1 cellular context compared by ENCODE assay signal in the genomic region with DNA sequence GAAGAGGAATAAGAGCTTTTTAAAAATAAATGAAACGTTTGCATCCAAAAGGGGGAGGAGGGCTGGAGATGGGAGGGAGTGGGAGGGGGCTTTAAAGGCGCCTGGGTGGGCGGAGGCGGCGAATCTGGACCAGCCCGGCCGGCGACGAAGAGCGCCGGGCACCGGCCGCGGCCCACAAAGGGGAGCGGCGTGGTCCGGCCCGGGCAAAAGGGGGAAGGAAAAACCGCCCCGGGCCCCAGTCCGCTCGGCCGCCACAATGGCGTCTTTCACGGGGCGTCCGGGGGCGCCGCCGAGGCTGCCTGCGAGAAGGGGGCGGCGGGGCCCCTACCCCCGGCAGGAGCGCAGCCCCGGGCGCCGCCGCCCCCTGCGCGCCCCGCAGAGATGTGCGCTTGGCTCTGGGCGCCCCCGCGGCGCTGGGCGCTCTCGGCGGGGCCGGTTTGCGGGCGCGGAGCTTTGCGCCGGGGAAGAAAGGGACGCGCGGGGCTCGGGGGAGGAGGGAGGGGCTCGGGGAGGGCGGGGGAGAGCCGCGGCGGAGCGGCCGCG.
TF ChIP-seq lines count a peak whose summit lies in the region.

No MANE protein-coding gene starts in this region.

TF ChIP-seq in HEK293, 187 proteins besides CTCF, POLR2A, EP300 and RAD21 (continued from another document):
- no peak for TF ChIP-seq ZNF530 (tag by site-specific recombination; IDR thresholded peaks at IDR 0.05; ENCODE audit: low read depth)
- TF ChIP-seq ZFHX2 (tag by site-specific recombination; conservative IDR thresholded peaks at IDR 0.05): peak; percentile 42
- TF ChIP-seq, protein P1, sequence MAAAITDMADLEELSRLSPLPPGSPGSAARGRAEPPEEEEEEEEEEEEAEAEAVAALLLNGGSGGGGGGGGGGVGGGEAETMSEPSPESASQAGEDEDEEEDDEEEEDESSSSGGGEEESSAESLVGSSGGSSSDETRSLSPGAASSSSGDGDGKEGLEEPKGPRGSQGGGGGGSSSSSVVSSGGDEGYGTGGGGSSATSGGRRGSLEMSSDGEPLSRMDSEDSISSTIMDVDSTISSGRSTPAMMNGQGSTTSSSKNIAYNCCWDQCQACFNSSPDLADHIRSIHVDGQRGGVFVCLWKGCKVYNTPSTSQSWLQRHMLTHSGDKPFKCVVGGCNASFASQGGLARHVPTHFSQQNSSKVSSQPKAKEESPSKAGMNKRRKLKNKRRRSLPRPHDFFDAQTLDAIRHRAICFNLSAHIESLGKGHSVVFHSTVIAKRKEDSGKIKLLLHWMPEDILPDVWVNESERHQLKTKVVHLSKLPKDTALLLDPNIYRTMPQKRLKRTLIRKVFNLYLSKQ (tag by site-specific recombination; IDR thresholded peaks at IDR 0.05; ENCODE audit: borderline replicate concordance): no peak
- peak; percentile 42; the same call in 1 of the 2 replicates for TF ChIP-seq SP2 (tag by site-specific recombination; IDR thresholded peaks at IDR 0.05)
- no peak for TF ChIP-seq ZBTB21 (tag by site-specific recombination; IDR thresholded peaks at IDR 0.05)
- TF ChIP-seq GLIS2 (tag by site-specific recombination; IDR thresholded peaks at IDR 0.05): no peak
- no peak for TF ChIP-seq ZBTB17 (tag by site-specific recombination; IDR thresholded peaks at IDR 0.05)
- TF ChIP-seq ZNF433 (tag by site-specific recombination; IDR thresholded peaks at IDR 0.05; ENCODE audit: low read depth): no peak
- TF ChIP-seq ZNF521 (tag by site-specific recombination; IDR thresholded peaks at IDR 0.05): no peak
- TF ChIP-seq, protein P2, sequence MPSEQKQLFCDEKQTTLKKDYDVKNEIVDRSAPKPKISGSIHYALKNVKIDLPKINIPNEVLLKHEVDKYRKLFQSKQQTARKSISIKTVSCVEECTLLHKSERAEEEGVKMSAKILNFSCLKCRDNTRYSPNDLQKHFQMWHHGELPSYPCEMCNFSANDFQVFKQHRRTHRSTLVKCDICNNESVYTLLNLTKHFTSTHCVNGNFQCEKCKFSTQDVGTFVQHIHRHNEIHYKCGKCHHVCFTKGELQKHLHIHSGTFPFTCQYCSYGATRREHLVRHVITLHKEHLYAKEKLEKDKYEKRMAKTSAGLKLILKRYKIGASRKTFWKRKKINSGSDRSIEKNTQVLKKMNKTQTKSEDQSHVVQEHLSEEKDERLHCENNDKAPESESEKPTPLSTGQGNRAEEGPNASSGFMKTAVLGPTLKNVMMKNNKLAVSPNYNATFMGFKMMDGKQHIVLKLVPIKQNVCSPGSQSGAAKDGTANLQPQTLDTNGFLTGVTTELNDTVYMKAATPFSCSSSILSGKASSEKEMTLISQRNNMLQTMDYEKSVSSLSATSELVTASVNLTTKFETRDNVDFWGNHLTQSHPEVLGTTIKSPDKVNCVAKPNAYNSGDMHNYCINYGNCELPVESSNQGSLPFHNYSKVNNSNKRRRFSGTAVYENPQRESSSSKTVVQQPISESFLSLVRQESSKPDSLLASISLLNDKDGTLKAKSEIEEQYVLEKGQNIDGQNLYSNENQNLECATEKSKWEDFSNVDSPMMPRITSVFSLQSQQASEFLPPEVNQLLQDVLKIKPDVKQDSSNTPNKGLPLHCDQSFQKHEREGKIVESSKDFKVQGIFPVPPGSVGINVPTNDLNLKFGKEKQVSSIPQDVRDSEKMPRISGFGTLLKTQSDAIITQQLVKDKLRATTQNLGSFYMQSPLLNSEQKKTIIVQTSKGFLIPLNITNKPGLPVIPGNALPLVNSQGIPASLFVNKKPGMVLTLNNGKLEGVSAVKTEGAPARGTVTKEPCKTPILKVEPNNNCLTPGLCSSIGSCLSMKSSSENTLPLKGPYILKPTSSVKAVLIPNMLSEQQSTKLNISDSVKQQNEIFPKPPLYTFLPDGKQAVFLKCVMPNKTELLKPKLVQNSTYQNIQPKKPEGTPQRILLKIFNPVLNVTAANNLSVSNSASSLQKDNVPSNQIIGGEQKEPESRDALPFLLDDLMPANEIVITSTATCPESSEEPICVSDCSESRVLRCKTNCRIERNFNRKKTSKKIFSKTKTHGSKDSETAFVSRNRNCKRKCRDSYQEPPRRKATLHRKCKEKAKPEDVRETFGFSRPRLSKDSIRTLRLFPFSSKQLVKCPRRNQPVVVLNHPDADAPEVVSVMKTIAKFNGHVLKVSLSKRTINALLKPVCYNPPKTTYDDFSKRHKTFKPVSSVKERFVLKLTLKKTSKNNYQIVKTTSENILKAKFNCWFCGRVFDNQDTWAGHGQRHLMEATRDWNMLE (tag by site-specific recombination; conservative IDR thresholded peaks at IDR 0.05; ENCODE audit: low read depth): no peak
- TF ChIP-seq, protein P3, sequence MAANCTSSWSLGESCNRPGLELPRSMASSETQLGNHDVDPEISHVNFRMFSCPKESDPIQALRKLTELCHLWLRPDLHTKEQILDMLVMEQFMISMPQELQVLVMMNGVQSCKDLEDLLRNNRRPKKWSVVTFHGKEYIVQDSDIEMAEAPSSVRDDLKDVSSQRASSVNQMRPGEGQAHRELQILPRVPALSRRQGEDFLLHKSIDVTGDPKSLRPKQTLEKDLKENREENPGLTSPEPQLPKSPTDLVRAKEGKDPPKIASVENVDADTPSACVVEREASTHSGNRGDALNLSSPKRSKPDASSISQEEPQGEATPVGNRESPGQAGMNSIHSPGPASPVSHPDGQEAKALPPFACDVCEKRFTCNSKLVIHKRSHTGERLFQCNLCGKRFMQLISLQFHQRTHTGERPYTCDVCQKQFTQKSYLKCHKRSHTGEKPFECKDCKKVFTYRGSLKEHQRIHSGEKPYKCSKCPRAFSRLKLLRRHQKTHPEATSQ (tag by site-specific recombination; IDR thresholded peaks at IDR 0.05): no peak
- TF ChIP-seq ZBTB8A (tag by site-specific recombination; IDR thresholded peaks at IDR 0.05): peak; percentile 37
- TF ChIP-seq, protein P4, sequence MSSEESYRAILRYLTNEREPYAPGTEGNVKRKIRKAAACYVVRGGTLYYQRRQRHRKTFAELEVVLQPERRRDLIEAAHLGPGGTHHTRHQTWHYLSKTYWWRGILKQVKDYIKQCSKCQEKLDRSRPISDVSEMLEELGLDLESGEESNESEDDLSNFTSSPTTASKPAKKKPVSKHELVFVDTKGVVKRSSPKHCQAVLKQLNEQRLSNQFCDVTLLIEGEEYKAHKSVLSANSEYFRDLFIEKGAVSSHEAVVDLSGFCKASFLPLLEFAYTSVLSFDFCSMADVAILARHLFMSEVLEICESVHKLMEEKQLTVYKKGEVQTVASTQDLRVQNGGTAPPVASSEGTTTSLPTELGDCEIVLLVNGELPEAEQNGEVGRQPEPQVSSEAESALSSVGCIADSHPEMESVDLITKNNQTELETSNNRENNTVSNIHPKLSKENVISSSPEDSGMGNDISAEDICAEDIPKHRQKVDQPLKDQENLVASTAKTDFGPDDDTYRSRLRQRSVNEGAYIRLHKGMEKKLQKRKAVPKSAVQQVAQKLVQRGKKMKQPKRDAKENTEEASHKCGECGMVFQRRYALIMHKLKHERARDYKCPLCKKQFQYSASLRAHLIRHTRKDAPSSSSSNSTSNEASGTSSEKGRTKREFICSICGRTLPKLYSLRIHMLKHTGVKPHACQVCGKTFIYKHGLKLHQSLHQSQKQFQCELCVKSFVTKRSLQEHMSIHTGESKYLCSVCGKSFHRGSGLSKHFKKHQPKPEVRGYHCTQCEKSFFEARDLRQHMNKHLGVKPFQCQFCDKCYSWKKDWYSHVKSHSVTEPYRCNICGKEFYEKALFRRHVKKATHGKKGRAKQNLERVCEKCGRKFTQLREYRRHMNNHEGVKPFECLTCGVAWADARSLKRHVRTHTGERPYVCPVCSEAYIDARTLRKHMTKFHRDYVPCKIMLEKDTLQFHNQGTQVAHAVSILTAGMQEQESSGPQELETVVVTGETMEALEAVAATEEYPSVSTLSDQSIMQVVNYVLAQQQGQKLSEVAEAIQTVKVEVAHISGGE (tag by site-specific recombination; conservative IDR thresholded peaks at IDR 0.05; ENCODE audit: low read depth): no peak
- no peak for TF ChIP-seq ZNF768 (tag by site-specific recombination; IDR thresholded peaks at IDR 0.05)
- no peak for TF ChIP-seq ZNF24 (tag by site-specific recombination; IDR thresholded peaks at IDR 0.05)
- no peak for TF ChIP-seq ZBTB1 (tag by site-specific recombination; IDR thresholded peaks at IDR 0.05)
- TF ChIP-seq, protein P5, sequence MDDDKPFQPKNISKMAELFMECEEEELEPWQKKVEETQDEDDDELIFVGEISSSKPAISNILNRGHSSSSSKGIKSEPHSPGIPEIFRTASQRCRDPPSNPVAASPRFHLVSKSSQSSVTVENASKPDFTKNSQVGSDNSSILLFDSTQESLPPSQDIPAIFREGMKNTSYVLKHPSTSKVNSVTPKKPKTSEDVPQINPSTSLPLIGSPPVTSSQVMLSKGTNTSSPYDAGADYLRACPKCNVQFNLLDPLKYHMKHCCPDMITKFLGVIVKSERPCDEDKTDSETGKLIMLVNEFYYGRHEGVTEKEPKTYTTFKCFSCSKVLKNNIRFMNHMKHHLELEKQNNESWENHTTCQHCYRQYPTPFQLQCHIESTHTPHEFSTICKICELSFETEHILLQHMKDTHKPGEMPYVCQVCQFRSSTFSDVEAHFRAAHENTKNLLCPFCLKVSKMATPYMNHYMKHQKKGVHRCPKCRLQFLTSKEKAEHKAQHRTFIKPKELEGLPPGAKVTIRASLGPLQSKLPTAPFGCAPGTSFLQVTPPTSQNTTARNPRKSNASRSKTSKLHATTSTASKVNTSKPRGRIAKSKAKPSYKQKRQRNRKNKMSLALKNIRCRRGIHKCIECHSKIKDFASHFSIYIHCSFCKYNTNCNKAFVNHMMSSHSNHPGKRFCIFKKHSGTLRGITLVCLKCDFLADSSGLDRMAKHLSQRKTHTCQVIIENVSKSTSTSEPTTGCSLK (tag by site-specific recombination; IDR thresholded peaks at IDR 0.05): no peak
- no peak for TF ChIP-seq ZNF549 (tag by site-specific recombination; IDR thresholded peaks at IDR 0.05)
- no peak for TF ChIP-seq ZNF133 (tag by site-specific recombination; IDR thresholded peaks at IDR 0.05)
- no peak for TF ChIP-seq SETDB1 (IDR thresholded peaks at IDR 0.05; ENCODE audit: insufficient read length, low read length)
- TF ChIP-seq ZXDB (tag by site-specific recombination; IDR thresholded peaks at IDR 0.05): no peak
- no peak for TF ChIP-seq ZNF621 (tag by site-specific recombination; IDR thresholded peaks at IDR 0.05)
- no peak for TF ChIP-seq SP7 (tag by site-specific recombination; IDR thresholded peaks at IDR 0.05)
- TF ChIP-seq ZNF571 (tag by site-specific recombination; IDR thresholded peaks at IDR 0.05): no peak
- TF ChIP-seq, protein P6, sequence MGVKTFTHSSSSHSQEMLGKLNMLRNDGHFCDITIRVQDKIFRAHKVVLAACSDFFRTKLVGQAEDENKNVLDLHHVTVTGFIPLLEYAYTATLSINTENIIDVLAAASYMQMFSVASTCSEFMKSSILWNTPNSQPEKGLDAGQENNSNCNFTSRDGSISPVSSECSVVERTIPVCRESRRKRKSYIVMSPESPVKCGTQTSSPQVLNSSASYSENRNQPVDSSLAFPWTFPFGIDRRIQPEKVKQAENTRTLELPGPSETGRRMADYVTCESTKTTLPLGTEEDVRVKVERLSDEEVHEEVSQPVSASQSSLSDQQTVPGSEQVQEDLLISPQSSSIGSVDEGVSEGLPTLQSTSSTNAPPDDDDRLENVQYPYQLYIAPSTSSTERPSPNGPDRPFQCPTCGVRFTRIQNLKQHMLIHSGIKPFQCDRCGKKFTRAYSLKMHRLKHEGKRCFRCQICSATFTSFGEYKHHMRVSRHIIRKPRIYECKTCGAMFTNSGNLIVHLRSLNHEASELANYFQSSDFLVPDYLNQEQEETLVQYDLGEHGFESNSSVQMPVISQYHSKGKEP (tag by site-specific recombination; IDR thresholded peaks at IDR 0.05): no peak
- TF ChIP-seq, protein P7, sequence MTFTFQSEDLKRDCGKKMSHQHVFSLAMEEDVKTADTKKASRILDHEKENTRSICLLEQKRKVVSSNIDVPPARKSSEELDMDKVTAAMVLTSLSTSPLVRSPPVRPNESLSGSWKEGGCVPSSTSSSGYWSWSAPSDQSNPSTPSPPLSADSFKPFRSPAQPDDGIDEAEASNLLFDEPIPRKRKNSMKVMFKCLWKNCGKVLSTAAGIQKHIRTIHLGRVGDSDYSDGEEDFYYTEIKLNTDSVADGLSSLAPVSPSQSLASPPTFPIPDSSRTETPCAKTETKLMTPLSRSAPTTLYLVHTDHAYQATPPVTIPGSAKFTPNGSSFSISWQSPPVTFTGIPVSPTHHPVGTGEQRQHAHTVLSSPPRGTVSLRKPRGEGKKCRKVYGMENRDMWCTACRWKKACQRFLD (tag by site-specific recombination; IDR thresholded peaks at IDR 0.05): no peak
- TF ChIP-seq BCL11A (tag by site-specific recombination; IDR thresholded peaks at IDR 0.05; ENCODE audit: low read depth): no peak
- TF ChIP-seq, protein P8, sequence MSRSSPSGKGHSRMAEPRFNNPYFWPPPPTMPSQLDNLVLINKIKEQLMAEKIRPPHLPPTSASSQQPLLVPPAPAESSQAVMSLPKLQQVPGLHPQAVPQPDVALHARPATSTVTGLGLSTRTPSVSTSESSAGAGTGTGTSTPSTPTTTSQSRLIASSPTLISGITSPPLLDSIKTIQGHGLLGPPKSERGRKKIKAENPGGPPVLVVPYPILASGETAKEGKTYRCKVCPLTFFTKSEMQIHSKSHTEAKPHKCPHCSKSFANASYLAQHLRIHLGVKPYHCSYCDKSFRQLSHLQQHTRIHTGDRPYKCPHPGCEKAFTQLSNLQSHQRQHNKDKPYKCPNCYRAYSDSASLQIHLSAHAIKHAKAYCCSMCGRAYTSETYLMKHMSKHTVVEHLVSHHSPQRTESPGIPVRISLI (tag by site-specific recombination; IDR thresholded peaks at IDR 0.05): no peak
- no peak for TF ChIP-seq ZNF37A (tag by site-specific recombination; IDR thresholded peaks at IDR 0.05)
- no peak for TF ChIP-seq ZNF660 (tag by site-specific recombination; IDR thresholded peaks at IDR 0.05)
- no peak for TF ChIP-seq MZF1 (tag by site-specific recombination; IDR thresholded peaks at IDR 0.05; ENCODE audit: borderline replicate concordance)
TF ChIP-seq in HEK293: peak in this region for 6.
